8 cellular contexts compared by ENCODE assay signal in genomic region chr2:96537066-96537733, GRCh38. TPM values are rescaled to one million over a fixed set of nuclear protein-coding genes. Genes with fewer than 3 reads are reported as not detected.
A peak's percentile ranks its signal among the peaks of the same experiment; 100 is the strongest.
DNase-seq lines count a peak whose midpoint lies in the region; ATAC-seq and TF ChIP-seq lines count a peak whose summit lies in the region.

No MANE protein-coding gene starts in this region.

- peaks cover 0 to 28% (median 3%) of the 10 kb centered on the region in 9 donors for H3K36me3 ChIP-seq in heart left ventricle
- no peaks in the 10 kb centered on the region for H3K36me3 ChIP-seq in vagina

- H3K4me1 Mint-ChIP-seq in CD14-positive monocyte = peaks cover 57% of the 10 kb centered on the region
- H3K4me1 Mint-ChIP-seq in activated naive CD4-positive, alpha-beta T cell treated with anti-CD3 and anti-CD28 coated beads, Interleukin-2, amount 50 U/mL, for 24 hours = peaks cover 60% of the 10 kb centered on the region

- DNase-seq in CD14-positive monocyte (ENCODE audit: low spot score) (peak; percentile 79), heart left ventricle (peak; percentile 61 to 92 (median 78)), retina (peak; percentile 84), vagina (ENCODE audit: extremely low spot score in 2 of 2) (peak in 1 of 2 donors; percentile 87)

- peaks cover 0 to 5% (median 0%) of the 10 kb centered on the region in 3 donors for H3K27me3 Mint-ChIP-seq in CD14-positive monocyte (ENCODE audit: low read depth in 3 of 3)
- no peaks in the 10 kb centered on the region for H3K27me3 Mint-ChIP-seq in activated naive CD4-positive, alpha-beta T cell treated with anti-CD3 and anti-CD28 coated beads, Interleukin-2, amount 50 U/mL, for 24 hours

- no peaks in the 10 kb centered on the region for H3K9me3 ChIP-seq in heart left ventricle
- H3K9me3 ChIP-seq in vagina = no peaks in the 10 kb centered on the region

- H3K4me1 ChIP-seq in heart left ventricle = peaks cover 19 to 88% (median 76%) of the 10 kb centered on the region in 12 donors
- H3K4me1 ChIP-seq in vagina = peaks cover 91% of the 10 kb centered on the region

- H3K4me3 Mint-ChIP-seq in CD14-positive monocyte = peak overlapping the region; percentile 95 to 96
- peak overlapping the region; percentile 86 for H3K4me3 Mint-ChIP-seq in activated naive CD4-positive, alpha-beta T cell treated with anti-CD3 and anti-CD28 coated beads, Interleukin-2, amount 50 U/mL, for 24 hours

- H3K4me3 ChIP-seq in heart left ventricle (peak overlapping the region; percentile 84 to 99 (median 97)), vagina (peak overlapping the region; percentile 82 to 93)

- H3K27ac Mint-ChIP-seq in CD14-positive monocyte = peak overlapping the region; percentile 94 to 97 (median 97)
- peak overlapping the region; percentile 96 for H3K27ac Mint-ChIP-seq in activated naive CD4-positive, alpha-beta T cell treated with anti-CD3 and anti-CD28 coated beads, Interleukin-2, amount 50 U/mL, for 24 hours

- H3K9me3 Mint-ChIP-seq in CD14-positive monocyte = peaks cover 0 to 4% (median 0%) of the 10 kb centered on the region in 7 donors
- H3K9me3 Mint-ChIP-seq in activated naive CD4-positive, alpha-beta T cell treated with anti-CD3 and anti-CD28 coated beads, Interleukin-2, amount 50 U/mL, for 24 hours = no peaks in the 10 kb centered on the region

- intact Hi-C loops in CD14-positive monocyte (cut with micrococcal nuclease) (loop anchor here (5.0 to 10.0 kb wide), 2 partner anchors 100 to 392 kb away; partner anchors contain the start of genes DUSP2 (in 2 of the 2) and KANSL3 (in 1 of the 2)), heart left ventricle (cut with DNase I) (loop anchor here in 4 of 10 donors (5.0 to 10.0 kb wide), 4 partner anchors 100 to 332 kb away; partner anchors contain the start of genes KANSL3 (in 2 of the 4), CNNM3 (in 1 of the 4), CNNM4 (in 1 of the 4) and STARD7 (in 1 of the 4)), vagina (cut with DNase I) (loop anchor here (5.0 to 10.0 kb wide), 2 partner anchors 98 to 225 kb away; partner anchors contain the start of genes CNNM4 and KANSL3)

- H3K27ac ChIP-seq in heart left ventricle = peak overlapping the region; percentile 85 to 100 (median 98)
- H3K27ac ChIP-seq in vagina = peak overlapping the region; percentile 98

- peaks cover 23 to 31% of the 10 kb centered on the region in 2 donors for H3K36me3 Mint-ChIP-seq in CD14-positive monocyte
- peaks cover 6% of the 10 kb centered on the region for H3K36me3 Mint-ChIP-seq in activated naive CD4-positive, alpha-beta T cell treated with anti-CD3 and anti-CD28 coated beads, Interleukin-2, amount 50 U/mL, for 24 hours

- no peak for TF ChIP-seq POLR2A in heart left ventricle (IDR thresholded peaks at IDR 0.05)
- no peak for TF ChIP-seq POLR2A in vagina (IDR thresholded peaks at IDR 0.05)

- ATAC-seq in GM19452 (IDR thresholded peaks at IDR 0.05; ENCODE audit: unreplicated experiment) (peak; percentile 47), HG03521 (IDR thresholded peaks at IDR 0.05; ENCODE audit: unreplicated experiment) (peak; percentile 49), SK-N-SH treated with all-trans-retinoic acid at 6 μM for 48 hours (peak; percentile 42), heart left ventricle (peak in 3 of 4 donors; percentile 0 to 33 (median 11))

- 0 to 1% (median 0%) methylated on average over 40 to 61 of the region's 61 CpGs for WGBS in heart left ventricle, 4 donors

- TF ChIP-seq CTCF in CD14-positive monocyte (IDR thresholded peaks at IDR 0.05) (no peak), heart left ventricle (IDR thresholded peaks at IDR 0.05) (no peak), vagina (IDR thresholded peaks at IDR 0.05) (no peak)

- H3K27me3 ChIP-seq in heart left ventricle (no peaks in the 10 kb centered on the region), vagina (no peaks in the 10 kb centered on the region)

TF ChIP-seq in SK-N-SH treated with all-trans-retinoic acid at 6 μM for 48 hours, 23 proteins besides CTCF, POLR2A, EP300 and RAD21:
- TF ChIP-seq ZNF565 (CRISPR knock-in tag; conservative IDR thresholded peaks at IDR 0.05; ENCODE audit: low read depth) (no peak), BACH2 (CRISPR knock-in tag; IDR thresholded peaks at IDR 0.05; ENCODE audit: borderline replicate concordance) (no peak)

RNA-seq across cellular contexts. Expression of gene ARID5A, which starts 0.6 kb away (rescaled TPM):
- polyA plus RNA-seq in CD14-positive monocyte (10 to 100 TPM; 27.8 to 37.7 TPM), heart left ventricle (10 to 100 TPM; 35.6 to 41.2 TPM)
- total RNA-seq in heart left ventricle (10 to 100 TPM; 13.3 to 50.2 (median 28.2) TPM), vagina (34.1 TPM)

RNA-seq across cellular contexts. Expression of gene NEURL3, which starts 32.0 kb away (rescaled TPM):
- polyA plus RNA-seq in CD14-positive monocyte (not detected), heart left ventricle (under 1 TPM in 1 of 2 donors, not detected in 1; 0.07 TPM)
- total RNA-seq in heart left ventricle (under 1 TPM in 2 of 9 donors, not detected in 7; 0.27 to 0.75 TPM), vagina (2.5 TPM)
